ENCODE assay signal across 8 cellular contexts in genomic region chr17:68035131-68035522, GRCh38. TPM values are rescaled to one million over a fixed set of nuclear protein-coding genes. Genes with fewer than 3 reads are reported as not detected.
DNase-seq lines count a peak whose midpoint lies in the region; ATAC-seq, FAIRE-seq and TF ChIP-seq lines count a peak whose summit lies in the region.

No MANE protein-coding gene starts in this region.

- H3K27ac ChIP-seq in VCaP (peak overlapping the region; percentile 62; the same call in 1 of the 2 replicates), mesodermal cell (ENCODE audit: low read depth, low read length, severe bottlenecking) (peak overlapping the region; percentile 90), small intestine (ENCODE audit: low read depth in 1 of 2, low read length in 1 of 2) (no peak overlapping the region)

- H3K4me1 ChIP-seq in mesodermal cell (ENCODE audit: control insufficient read depth, insufficient read depth, low read length, poor library complexity, severe bottlenecking) (peaks cover 13% of the 10 kb centered on the region), small intestine (ENCODE audit: control insufficient read depth in 2 of 2, insufficient read depth in 1 of 2, low read depth in 1 of 2, low read length in 1 of 2) (no peaks in the 10 kb centered on the region)

- H3K27ac Mint-ChIP-seq in brain = peak overlapping the region in 4 of 5 experiments; percentile 92 to 98 (median 94)

- TF ChIP-seq CTCF in VCaP (conservative IDR thresholded peaks at IDR 0.05) = no peak
- no peak for TF ChIP-seq CTCF in brain (conservative IDR thresholded peaks at IDR 0.05)

- WGBS in mesodermal cell (ENCODE audit: insufficient coverage in 2 of 2), 2 experiments = 0 to 2% methylated on average over 7 to 8 of the region's 27 CpGs
- WGBS in small intestine, 3 donors = 2 to 3% (median 3%) methylated on average over 15 to 25 of the region's 27 CpGs

- ATAC-seq in GM18498 (IDR thresholded peaks at IDR 0.05; ENCODE audit: unreplicated experiment) (peak; percentile 88), HG02798 (IDR thresholded peaks at IDR 0.05; ENCODE audit: poor library complexity, unreplicated experiment) (peak; percentile 91)

- H3K36me3 Mint-ChIP-seq in brain = peaks cover 30% of the 10 kb centered on the region

- H3K9me3 Mint-ChIP-seq in brain = no peaks in the 10 kb centered on the region

- H3K4me3 Mint-ChIP-seq in brain = peak overlapping the region; percentile 90 to 100 (median 95)

- peak overlapping the region; percentile 22 for H3K4me3 ChIP-seq in mesodermal cell (ENCODE audit: extremely low read depth, insufficient read depth, low read length, poor library complexity, severe bottlenecking)
- H3K4me3 ChIP-seq in small intestine (ENCODE audit: low read depth in 1 of 2, low read length in 2 of 2) = no peak overlapping the region

- DNase-seq in NCI-H187 treated with DMSO at 0.1 percent for 48 hours (lab: John Stamatoyannopoulos, UW) (peak; percentile 92), small intestine (no peak)
- peak; percentile 86 for DNase-seq in stimulated activated CD8-positive, alpha-beta memory T cell treated with anti-CD3 and anti-CD28 coated beads, Interleukin-4, amount 100 ng/mL, for 24 hours (ENCODE audit: low read depth)

- H3K9me3 ChIP-seq in mesodermal cell (ENCODE audit: control insufficient read depth, low read length) = no peaks in the 10 kb centered on the region
- no peaks in the 10 kb centered on the region for H3K9me3 ChIP-seq in small intestine (ENCODE audit: control insufficient read depth, low read depth)

- H3K36me3 ChIP-seq in mesodermal cell (ENCODE audit: control insufficient read depth, insufficient read depth, low read length) (peaks cover 32% of the 10 kb centered on the region), small intestine (ENCODE audit: control insufficient read depth in 2 of 2, insufficient read depth in 2 of 2, low read length in 2 of 2) (peaks cover 0 to 2% of the 10 kb centered on the region in 2 donors)

- H3K27me3 Mint-ChIP-seq in brain = peaks cover 3% of the 10 kb centered on the region

- peaks cover 49% of the 10 kb centered on the region for H3K4me1 Mint-ChIP-seq in brain

- FAIRE-seq in small intestine (lab: Jason Lieb, UNC) = no peak

- H3K27me3 ChIP-seq in small intestine (ENCODE audit: control insufficient read depth in 2 of 2, insufficient read depth in 2 of 2, low read length in 2 of 2) = no peaks in the 10 kb centered on the region

RNA-seq across cellular contexts. Expression of gene KPNA2, which starts 0.4 kb away (rescaled TPM):
- polyA plus RNA-seq in brain (ENCODE audit: insufficient read depth, low read depth, low replicate concordance) = 168 TPM
- 303 TPM for polyA plus RNA-seq in mesodermal cell (2013, experiment 1 of 2)
- polyA plus RNA-seq in mesodermal cell (2013, experiment 2 of 2) = 340 TPM
- polyA plus RNA-seq in small intestine = 10 to 100 TPM; 11.3 to 63.0 (median 12.1) TPM

RNA-seq across cellular contexts. Expression of gene C17orf58, which starts 38.9 kb away (rescaled TPM):
- 27.5 TPM for polyA plus RNA-seq in brain (ENCODE audit: insufficient read depth, low read depth, low replicate concordance)
- polyA plus RNA-seq in mesodermal cell (2013, experiment 1 of 2) = 15.3 TPM
- polyA plus RNA-seq in mesodermal cell (2013, experiment 2 of 2) = 15.4 TPM
- polyA plus RNA-seq in small intestine = 10 to 100 TPM in 1 of 3 donors, 1 to 10 TPM in 2; 9.4 to 13.1 (median 10.0) TPM

Comparison
In these comparisons a context has a peak if more than half of its experiments do, and no peak if none do; other contexts are left out.
1. H3K27ac ChIP-seq: peak in VCaP (single experiment) and mesodermal cell (single experiment); none in small intestine (0 of 2).